ENCODE assay signal across 15 cellular contexts in genomic region chr1:206568256-206568655, GRCh38. TPM values are rescaled to one million over a fixed set of nuclear protein-coding genes. Genes with fewer than 3 reads are reported as not detected.
DNase-seq lines count a peak whose midpoint lies in the region; FAIRE-seq and TF ChIP-seq lines count a peak whose summit lies in the region.
"Had no signal": no experiment of that assay in that cellular context is flagged by ENCODE, and none has a peak within 500 bp of the region (broad histone marks: within the 10 kb centered on the region; RNA-seq: fewer than 3 reads in every experiment).

No MANE protein-coding gene starts in this region.

- H3K4me1 Mint-ChIP-seq in T-helper 2 cell treated with Interferon-gamma antibody and Interleukin-4, amounts not matched to agents 5 μg/mL and 100 μg/mL, for 36 hours (ENCODE audit: low read depth): peaks cover 89% of the 10 kb centered on the region
- H3K4me1 Mint-ChIP-seq in astrocyte (ENCODE audit: low read depth, unreplicated experiment): peaks cover 8% of the 10 kb centered on the region

- H3K27ac ChIP-seq in astrocyte (ENCODE audit: low read depth, low read length) (no peak overlapping the region), spleen (peak overlapping the region; percentile 17 to 100 (median 34))
- H3K27ac ChIP-seq: esophagus squamous epithelium, transverse colon had no signal

- in situ Hi-C loops in KBM-7 (cut with MboI; ENCODE audit: low pct_unique_long_range_greater_than_20kb, low sequenced_read_pairs): no loop called here

- WGBS in spleen, 5 donors: 56 to 87% (median 63%) methylated on average over 3 to 10 of the region's 10 CpGs

- H4K20me1 ChIP-seq in astrocyte (ENCODE audit: insufficient read depth, low read length): no peaks in the 10 kb centered on the region

- H3K36me3 ChIP-seq in astrocyte (ENCODE audit: insufficient read depth, low read length): no peaks in the 10 kb centered on the region
- peaks cover 0 to 100% (median 23%) of the 10 kb centered on the region in 6 donors for H3K36me3 ChIP-seq in spleen
- H3K36me3 ChIP-seq: transverse colon had no signal

- H3K79me2 ChIP-seq in astrocyte (ENCODE audit: insufficient read depth, low read length): no peaks in the 10 kb centered on the region

- H3K27me3 ChIP-seq in astrocyte (ENCODE audit: insufficient read depth, low read length) (peaks cover 4% of the 10 kb centered on the region), spleen (replicated peaks in 1 of 7) (no peaks in the 10 kb centered on the region)
- H3K27me3 ChIP-seq: esophagus squamous epithelium, transverse colon had no signal

- H3K9me3 ChIP-seq in astrocyte (ENCODE audit: insufficient read depth, low read depth, low read length): no peaks in the 10 kb centered on the region
- no peaks in the 10 kb centered on the region for H3K9me3 ChIP-seq in spleen
- H3K9me3 ChIP-seq: esophagus squamous epithelium, transverse colon had no signal

- H3K4me1 ChIP-seq in astrocyte (ENCODE audit: insufficient read depth, low read length): no peaks in the 10 kb centered on the region
- H3K4me1 ChIP-seq in spleen: peaks cover 62 to 100% (median 96%) of the 10 kb centered on the region in 6 donors

- peak overlapping the region; percentile 92 for H3K4me3 Mint-ChIP-seq in T-helper 2 cell treated with Interferon-gamma antibody and Interleukin-4, amounts not matched to agents 5 μg/mL and 100 μg/mL, for 36 hours
- H3K4me3 Mint-ChIP-seq in astrocyte (ENCODE audit: unreplicated experiment): no peak overlapping the region

- no peak overlapping the region for H3K4me2 ChIP-seq in astrocyte (ENCODE audit: low read length)

- no peak overlapping the region for H3K9ac ChIP-seq in astrocyte (ENCODE audit: low read length)

- no peak overlapping the region for H3K4me3 ChIP-seq in astrocyte (ENCODE audit: insufficient read depth, low read depth, low read length)
- peak overlapping the region in 2 of 8 donors; percentile 2 to 27 for H3K4me3 ChIP-seq in spleen
- H3K4me3 ChIP-seq: esophagus squamous epithelium, transverse colon had no signal

- DNase-seq in T-helper 2 cell treated with Interferon-gamma antibody and Interleukin-4, amounts not matched to agents 5 μg/mL and 100 μg/mL, for 36 hours (ENCODE audit: low spot score): no peak
- no peak for DNase-seq in T-helper 2 cell
- peak; percentile 77 for DNase-seq in NCI-H226
- peak; percentile 71 for DNase-seq in astrocyte (ENCODE audit: low read depth)
- peak; percentile 86 for DNase-seq in spleen
- no peak for DNase-seq in NCI-H2196 (lab: John Stamatoyannopoulos, UW; ENCODE audit: unreplicated experiment)
- DNase-seq in hepatic stellate cell (ENCODE audit: low spot score): no peak
- DNase-seq in KBM-7: no peak
- DNase-seq: 8988T, esophagus squamous epithelium, hippocampal formation, KG1, left ventricle myocardium superior, NCI-H2029, transverse colon had no signal

- no peak overlapping the region for H2AFZ ChIP-seq in astrocyte (ENCODE audit: low read depth, low read length)

- H3K27me3 Mint-ChIP-seq in T-helper 2 cell treated with Interferon-gamma antibody and Interleukin-4, amounts not matched to agents 5 μg/mL and 100 μg/mL, for 36 hours (ENCODE audit: low read depth): no peaks in the 10 kb centered on the region
- peaks cover 55% of the 10 kb centered on the region for H3K27me3 Mint-ChIP-seq in astrocyte (ENCODE audit: low read depth, unreplicated experiment)

- FAIRE-seq in astrocyte (lab: Jason Lieb, UNC): no peak

- peak overlapping the region; percentile 79 for H3K27ac Mint-ChIP-seq in T-helper 2 cell treated with Interferon-gamma antibody and Interleukin-4, amounts not matched to agents 5 μg/mL and 100 μg/mL, for 36 hours
- no peak overlapping the region for H3K27ac Mint-ChIP-seq in astrocyte (ENCODE audit: unreplicated experiment)

- TF ChIP-seq CTCF in astrocyte (IDR thresholded peaks at IDR 0.05; ENCODE audit: insufficient read depth, low read depth, low read length) (no peak), spleen (IDR thresholded peaks at IDR 0.05 in 8 of 11, conservative IDR thresholded peaks at IDR 0.05 in 3 of 11) (no peak)

- H3K9me3 Mint-ChIP-seq in T-helper 2 cell treated with Interferon-gamma antibody and Interleukin-4, amounts not matched to agents 5 μg/mL and 100 μg/mL, for 36 hours: no peaks in the 10 kb centered on the region
- no peaks in the 10 kb centered on the region for H3K9me3 Mint-ChIP-seq in astrocyte (ENCODE audit: unreplicated experiment)

- intact Hi-C loops in spleen (cut with DNase I; ENCODE audit: low total_unique reads): no loop called here

- peaks cover 89% of the 10 kb centered on the region for H3K36me3 Mint-ChIP-seq in T-helper 2 cell treated with Interferon-gamma antibody and Interleukin-4, amounts not matched to agents 5 μg/mL and 100 μg/mL, for 36 hours (ENCODE audit: low read depth)
- peaks cover 8% of the 10 kb centered on the region for H3K36me3 Mint-ChIP-seq in astrocyte (ENCODE audit: low read depth, unreplicated experiment)

- TF ChIP-seq POLR2A in spleen (IDR thresholded peaks at IDR 0.05): no peak

RNA-seq across cellular contexts. Expression of gene EIF2D, which starts 44.0 kb away (rescaled TPM):
- 27.3 and 33.6 TPM in 2 replicates for total RNA-seq in astrocyte
- 10 to 100 TPM; 38.7 to 48.6 (median 43.0) TPM for total RNA-seq in spleen
- 10 to 100 TPM; 41.8 to 51.6 (median 50.0) TPM for polyA plus RNA-seq in spleen

Comparison
In these comparisons a context has a peak if more than half of its experiments do, and no peak if none do; other contexts are left out.
1. DNase-seq: peak in NCI-H226 (single experiment), astrocyte (single experiment) and spleen (single experiment); none in T-helper 2 cell treated with Interferon-gamma antibody and Interleukin-4, amounts not matched to agents 5 μg/mL and 100 μg/mL, for 36 hours (single experiment), T-helper 2 cell (0 of 5), NCI-H2196 (single experiment), hepatic stellate cell (single experiment) and KBM-7 (single experiment).